ENCODE assay signal across 15 cellular contexts in the genomic region with DNA sequence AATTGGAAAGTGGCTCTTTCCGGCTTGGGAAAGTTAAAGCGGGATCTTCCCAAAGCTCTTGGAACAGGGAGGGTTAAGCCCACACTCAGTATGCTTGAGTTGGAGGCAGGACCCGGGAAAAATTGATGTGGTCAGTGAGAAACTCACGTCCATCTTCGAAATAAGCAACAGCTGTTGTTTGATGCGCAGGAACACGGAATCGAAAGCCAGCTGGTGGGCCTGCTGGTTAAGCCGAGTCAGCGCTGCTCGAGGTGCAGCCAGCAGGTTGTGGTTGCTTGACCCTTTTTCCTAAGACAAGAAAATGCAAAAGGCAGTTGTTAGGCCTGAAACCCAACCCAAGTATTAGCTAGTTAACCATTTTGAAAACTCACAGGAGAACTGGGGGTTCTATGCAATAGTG. TPM values are rescaled to one million over a fixed set of nuclear protein-coding genes. Genes with fewer than 3 reads are reported as not detected.
DNase-seq lines count a peak whose midpoint lies in the region; ATAC-seq and TF ChIP-seq lines count a peak whose summit lies in the region.
"Had no signal": no experiment of that assay in that cellular context is flagged by ENCODE, and none has a peak within 500 bp of the region (broad histone marks: within the 10 kb centered on the region; RNA-seq: fewer than 3 reads in every experiment).

No MANE protein-coding gene starts in this region.

- peak; percentile 74 for DNase-seq in LHCN-M2 (ENCODE audit: low read depth)
- DNase-seq in NCI-H82 (lab: John Stamatoyannopoulos, UW): peak; percentile 86
- DNase-seq in fibroblast of mammary gland (ENCODE audit: low read depth): peak; percentile 27
- DNase-seq in skeletal muscle cell (ENCODE audit: low read depth): peak; percentile 25
- DNase-seq in upper lobe of left lung: no peak
- no peak for DNase-seq in NCI-H446 (lab: John Stamatoyannopoulos, UW)
- DNase-seq: BE2C; CD4-positive, alpha-beta T cell; HFFc6; NCI-H1436 treated with DMSO at 0.1 percent for 48 hours; NCI-H2081 treated with DMSO at 0.1 percent for 48 hours; NCI-H526 treated with DMSO at 0.1 percent for 48 hours; SW 1271 had no signal

- ATAC-seq in HG02852 (IDR thresholded peaks at IDR 0.05; ENCODE audit: unreplicated experiment): no peak
- no peak for ATAC-seq in upper lobe of left lung (ENCODE audit: low FRiP score in 2 of 2)
- ATAC-seq: K562 had no signal

- TF ChIP-seq CTCF in fibroblast of mammary gland (conservative IDR thresholded peaks at IDR 0.05; ENCODE audit: control insufficient read depth, insufficient read depth, low read depth, low read length): no peak
- no peak for TF ChIP-seq CTCF in upper lobe of left lung (IDR thresholded peaks at IDR 0.05)

- H3K27ac ChIP-seq in upper lobe of left lung: no peak overlapping the region

- H3K4me3 ChIP-seq in fibroblast of mammary gland (ENCODE audit: control insufficient read depth, low read depth, low read length): no peak overlapping the region
- H3K4me3 ChIP-seq in skeletal muscle cell (ENCODE audit: low read depth, low read length): no peak overlapping the region
- H3K4me3 ChIP-seq in upper lobe of left lung: no peak overlapping the region
- H3K4me3 ChIP-seq: K562 had no signal

- no peaks in the 10 kb centered on the region for H3K9me3 ChIP-seq in upper lobe of left lung
- H3K9me3 ChIP-seq: BE2C had no signal

- no peak for TF ChIP-seq POLR2A in upper lobe of left lung (IDR thresholded peaks at IDR 0.05)

- H3K27me3 ChIP-seq in upper lobe of left lung: no peaks in the 10 kb centered on the region
- H3K27me3 ChIP-seq: BE2C had no signal

- peaks cover 0 to 28% (median 9%) of the 10 kb centered on the region in 4 donors for H3K4me1 ChIP-seq in upper lobe of left lung
- H3K4me1 ChIP-seq: BE2C had no signal

- WGBS in upper lobe of left lung, 2 donors: 84 to 90% methylated on average over 11 of the region's 11 CpGs

- no peak for TF ChIP-seq EP300 in upper lobe of left lung (IDR thresholded peaks at IDR 0.05)

- peaks cover 13 to 81% (median 53%) of the 10 kb centered on the region in 4 donors for H3K36me3 ChIP-seq in upper lobe of left lung

RNA-seq across cellular contexts. Expression of a gene that starts 49.4 kb away (rescaled TPM):
- 12.2 and 12.5 TPM in 2 replicates for total RNA-seq in LHCN-M2 (2014; rRNA removed)
- 10.0 TPM for polyA plus RNA-seq in LHCN-M2 (2012)
- 10 to 100 TPM; 16.9 to 61.8 (median 24.8) TPM for total RNA-seq in upper lobe of left lung

Comparison
In these comparisons a context has a peak if more than half of its experiments do, and no peak if none do; other contexts are left out.
1. DNase-seq: peak in LHCN-M2 (single experiment), NCI-H82 (single experiment), fibroblast of mammary gland (single experiment) and skeletal muscle cell (single experiment); none in upper lobe of left lung (0 of 2) and NCI-H446 (0 of 2).